21 cellular contexts compared by ENCODE assay signal in genomic region chr12:59927041-59927440, GRCh38.
A peak's percentile ranks its signal among the peaks of the same experiment; 100 is the strongest.
DNase-seq lines count a peak whose midpoint lies in the region; ATAC-seq and TF ChIP-seq lines count a peak whose summit lies in the region.
"Had no signal": no experiment of that assay in that cellular context is flagged by ENCODE, and none has a peak within 500 bp of the region (broad histone marks: within the 10 kb centered on the region; RNA-seq: fewer than 3 reads in every experiment).

No MANE protein-coding gene starts in this region.

- H3K27me3 ChIP-seq in ACC112 (ENCODE audit: insufficient read depth, low read length): no peaks in the 10 kb centered on the region
- no peaks in the 10 kb centered on the region for H3K27me3 ChIP-seq in fibroblast of lung (ENCODE audit: control insufficient read depth, insufficient read depth, low read length)
- H3K27me3 ChIP-seq in SJCRH30: no peaks in the 10 kb centered on the region
- H3K27me3 ChIP-seq: MG63 had no signal

- no peak for TF ChIP-seq CTCF in fibroblast of lung (conservative IDR thresholded peaks at IDR 0.05 in 1 of 2, IDR thresholded peaks at IDR 0.05 in 1 of 2; ENCODE audit: low read depth in 1 of 2, low read length in 2 of 2)

- H3K9me3 ChIP-seq in fibroblast of lung (ENCODE audit: control insufficient read depth, insufficient read depth, low read depth, low read length) (no peaks in the 10 kb centered on the region), SJCRH30 (replicated peaks) (no peaks in the 10 kb centered on the region)
- H3K9me3 ChIP-seq: Caco-2, MG63 had no signal

- peaks cover 33% of the 10 kb centered on the region for H3K4me1 ChIP-seq in ACC112 (ENCODE audit: control insufficient read depth, insufficient read depth, low read length, unreplicated experiment)
- H3K4me1 ChIP-seq in fibroblast of lung (ENCODE audit: control insufficient read depth, extremely low read depth, insufficient read depth, low read length): no peaks in the 10 kb centered on the region
- no peaks in the 10 kb centered on the region for H3K4me1 ChIP-seq in SJCRH30
- H3K4me1 ChIP-seq: Caco-2 had no signal

- H3K79me2 ChIP-seq in ACC112 (ENCODE audit: control insufficient read depth, insufficient read depth, low read length, unreplicated experiment) (no peaks in the 10 kb centered on the region), fibroblast of lung (ENCODE audit: control insufficient read depth, insufficient read depth, low read length) (no peaks in the 10 kb centered on the region)

- H2AFZ ChIP-seq in ACC112 (ENCODE audit: low read length, unreplicated experiment): peak overlapping the region; percentile 80
- no peak overlapping the region for H2AFZ ChIP-seq in fibroblast of lung (ENCODE audit: low read length)

- H3K36me3 ChIP-seq in ACC112 (ENCODE audit: insufficient read depth, low read length) (no peaks in the 10 kb centered on the region; the same call in 1 of the 2 replicates), fibroblast of lung (ENCODE audit: control insufficient read depth, insufficient read depth, low read length) (no peaks in the 10 kb centered on the region), SJCRH30 (no peaks in the 10 kb centered on the region)
- H3K36me3 ChIP-seq: MG63 had no signal

- H3K9ac ChIP-seq in fibroblast of lung (ENCODE audit: insufficient read depth, low read length): no peak overlapping the region
- H3K9ac ChIP-seq: KMS-11 had no signal

- H3K4me2 ChIP-seq in fibroblast of lung (ENCODE audit: extremely low read depth, insufficient read depth, low read length): no peak overlapping the region
- H3K4me2 ChIP-seq: KMS-11 had no signal

- H3K4me3 ChIP-seq in ACC112 (ENCODE audit: low read depth, low read length) (peak overlapping the region; percentile 38; the same call in 1 of the 2 replicates), fibroblast of lung (replicated peaks in 1 of 4; ENCODE audit: control extremely low read depth in 1 of 4, insufficient read depth in 1 of 4, low read depth in 3 of 4, low read length in 4 of 4) (no peak overlapping the region), SJCRH30 (no peak overlapping the region)
- H3K4me3 ChIP-seq: MG63 had no signal

- no peaks in the 10 kb centered on the region for H4K20me1 ChIP-seq in fibroblast of lung (ENCODE audit: control insufficient read depth, extremely low read depth, insufficient read depth, low read length)

- DNase-seq in HCEC 1CT (peak; percentile 73), amniotic epithelial cell (ENCODE audit: low read depth) (peak; percentile 19), fibroblast of lung (ENCODE audit: low read depth in 2 of 2) (peak; percentile 16 to 47), AG08395 (ENCODE audit: low spot score) (no peak), SJCRH30 (no peak)
- DNase-seq: 8988T; Caco-2; CD4-positive, alpha-beta T cell; MG63; NCI-H1092; NCI-H1436 treated with DMSO at 0.1 percent for 48 hours; NCI-H2029 treated with DMSO at 0.1 percent for 48 hours; NCI-H2171; NCI-H526 had no signal

- H3K27ac ChIP-seq in ACC112 (ENCODE audit: low read depth, low read length): peak overlapping the region; percentile 21
- no peak overlapping the region for H3K27ac ChIP-seq in fibroblast of lung (ENCODE audit: insufficient read depth, low read length)
- H3K27ac ChIP-seq in SJCRH30: no peak overlapping the region
- H3K27ac ChIP-seq: KMS-11 had no signal

- no peak for ATAC-seq in GM18858 (IDR thresholded peaks at IDR 0.05; ENCODE audit: unreplicated experiment)
- no peak for ATAC-seq in HG02870 (IDR thresholded peaks at IDR 0.05; ENCODE audit: unreplicated experiment)
- ATAC-seq: HCT116, Panc1, Right ventricle myocardium inferior had no signal

Comparison
In these comparisons a context has a peak if more than half of its experiments do, and no peak if none do; other contexts are left out.
1. DNase-seq: peak in HCEC 1CT (single experiment), amniotic epithelial cell (single experiment) and fibroblast of lung (2 of 2); none in AG08395 (single experiment) and SJCRH30 (0 of 2).